In genomic region chr22:42992886-42993479, GRCh38 we compare ENCODE assay signal across 23 cellular contexts. TPM values are rescaled to one million over a fixed set of nuclear protein-coding genes. Genes with fewer than 3 reads are reported as not detected.
DNase-seq lines count a peak whose midpoint lies in the region; ATAC-seq, FAIRE-seq and TF ChIP-seq lines count a peak whose summit lies in the region.
"Had no signal": no experiment of that assay in that cellular context is flagged by ENCODE, and none has a peak within 500 bp of the region (broad histone marks: within the 10 kb centered on the region; RNA-seq: fewer than 3 reads in every experiment).

No MANE protein-coding gene starts in this region.

- FAIRE-seq in astrocyte (lab: Jason Lieb, UNC) = no peak
- FAIRE-seq: D721Med had no signal

- H3K9me2 ChIP-seq in GM23248 (ENCODE audit: insufficient read depth) = no peaks in the 10 kb centered on the region

- H3K36me3 ChIP-seq in GM23248 (ENCODE audit: low read depth) = no peaks in the 10 kb centered on the region
- no peaks in the 10 kb centered on the region for H3K36me3 ChIP-seq in astrocyte (ENCODE audit: insufficient read depth, low read length)
- peaks cover 5% of the 10 kb centered on the region for H3K36me3 ChIP-seq in mucosa of stomach (ENCODE audit: control insufficient read depth, insufficient read depth, low read length)
- H3K36me3 ChIP-seq in thoracic aorta = no peaks in the 10 kb centered on the region
- H3K36me3 ChIP-seq: Peyer's patch, tibial nerve had no signal

- TF ChIP-seq CTCF in astrocyte (IDR thresholded peaks at IDR 0.05; ENCODE audit: insufficient read depth, low read depth, low read length) = no peak
- no peak for TF ChIP-seq CTCF in thoracic aorta (IDR thresholded peaks at IDR 0.05)

- H3K27ac Mint-ChIP-seq in astrocyte (ENCODE audit: unreplicated experiment) = peak overlapping the region; percentile 41

- H3K4me2 ChIP-seq in GM23248 (ENCODE audit: unreplicated experiment) (peak overlapping the region; percentile 87), astrocyte (ENCODE audit: low read length) (no peak overlapping the region)

- H3K27me3 Mint-ChIP-seq in astrocyte (ENCODE audit: low read depth, unreplicated experiment) = no peaks in the 10 kb centered on the region

- no peak overlapping the region for H2AFZ ChIP-seq in GM23248
- no peak overlapping the region for H2AFZ ChIP-seq in astrocyte (ENCODE audit: low read depth, low read length)

- H3K9ac ChIP-seq in GM23248 = peak overlapping the region; percentile 80
- no peak overlapping the region for H3K9ac ChIP-seq in astrocyte (ENCODE audit: low read length)
- peak overlapping the region; percentile 71 for H3K9ac ChIP-seq in mucosa of stomach (ENCODE audit: low read length)

- no peaks in the 10 kb centered on the region for H3K9me3 Mint-ChIP-seq in astrocyte (ENCODE audit: unreplicated experiment)
- H3K9me3 Mint-ChIP-seq: activated naive CD4-positive, alpha-beta T cell treated with anti-CD3 and anti-CD28 coated beads, Interleukin-2, amount 50 U/mL, for 72 hours; mesothelial cell of epicardium; stimulated activated effector memory CD8-positive, alpha-beta T cell treated with anti-CD3 and anti-CD28 coated beads, Interleukin-12 subunit alpha, Interleukin-12 subunit beta, amount 100 ng/mL, for 72 hours had no signal

- H3K36me3 Mint-ChIP-seq in astrocyte (ENCODE audit: low read depth, unreplicated experiment) = peaks cover 1% of the 10 kb centered on the region

- no peak for ATAC-seq in thoracic aorta (ENCODE audit: insufficient number of reproducible peaks, low FRiP score, low read depth)
- no peak for ATAC-seq in HG02571 (IDR thresholded peaks at IDR 0.05; ENCODE audit: unreplicated experiment)
- ATAC-seq in Right ventricle myocardium superior (ENCODE audit: poor library complexity) = no peak
- ATAC-seq: activated naive CD4-positive, alpha-beta T cell treated with anti-CD3 and anti-CD28 coated beads, Interleukin-2, amount 50 U/mL, for 72 hours; SK-N-SH treated with all-trans-retinoic acid at 6 μM for 48 hours; stimulated activated effector memory CD8-positive, alpha-beta T cell treated with anti-CD3 and anti-CD28 coated beads, Interleukin-12 subunit alpha, Interleukin-12 subunit beta, amount 100 ng/mL, for 72 hours had no signal

- H4K20me1 ChIP-seq in GM23248 (ENCODE audit: insufficient read depth) (no peaks in the 10 kb centered on the region), astrocyte (ENCODE audit: insufficient read depth, low read length) (peaks cover 43% of the 10 kb centered on the region)

- intact Hi-C loops in Right ventricle myocardium superior (cut with DNase I) = no loop called here

- peaks cover 58% of the 10 kb centered on the region for H3K4me1 Mint-ChIP-seq in astrocyte (ENCODE audit: low read depth, unreplicated experiment)

- peaks cover 72% of the 10 kb centered on the region for H3F3A ChIP-seq in GM23248 (ENCODE audit: insufficient read depth)

- H3K4me1 ChIP-seq in GM23248 (ENCODE audit: insufficient read depth) (peaks cover 89% of the 10 kb centered on the region), astrocyte (ENCODE audit: insufficient read depth, low read length) (peaks cover 47% of the 10 kb centered on the region), mucosa of stomach (ENCODE audit: control insufficient read depth, insufficient read depth, low read length) (peaks cover 64% of the 10 kb centered on the region), thoracic aorta (ENCODE audit: control insufficient read depth in 1 of 2, low read depth in 2 of 2) (peaks cover 56 to 96% of the 10 kb centered on the region in 2 donors)

- H3K4me3 Mint-ChIP-seq in astrocyte (ENCODE audit: unreplicated experiment) = no peak overlapping the region
- H3K4me3 Mint-ChIP-seq: mesothelial cell of epicardium; stimulated activated effector memory CD8-positive, alpha-beta T cell treated with anti-CD3 and anti-CD28 coated beads, Interleukin-12 subunit alpha, Interleukin-12 subunit beta, amount 100 ng/mL, for 72 hours had no signal

- peak overlapping the region; percentile 61; the same call in 1 of the 2 replicates for H3K4me3 ChIP-seq in GM23248
- no peak overlapping the region for H3K4me3 ChIP-seq in astrocyte (ENCODE audit: insufficient read depth, low read depth, low read length)
- H3K4me3 ChIP-seq in mucosa of stomach (ENCODE audit: low read length) = peak overlapping the region; percentile 44
- H3K4me3 ChIP-seq in thoracic aorta = peak overlapping the region; percentile 70
- H3K4me3 ChIP-seq: dorsolateral prefrontal cortex, tibial nerve had no signal

- no peaks in the 10 kb centered on the region for H3K9me3 ChIP-seq in GM23248 (ENCODE audit: low read depth)
- no peaks in the 10 kb centered on the region for H3K9me3 ChIP-seq in astrocyte (ENCODE audit: insufficient read depth, low read depth, low read length)
- no peaks in the 10 kb centered on the region for H3K9me3 ChIP-seq in mucosa of stomach (ENCODE audit: control insufficient read depth, low read length)
- H3K9me3 ChIP-seq in thoracic aorta = no peaks in the 10 kb centered on the region
- H3K9me3 ChIP-seq: Peyer's patch, tibial nerve had no signal

- H3K79me2 ChIP-seq in GM23248 (ENCODE audit: insufficient read depth) (peaks cover 90% of the 10 kb centered on the region), astrocyte (ENCODE audit: insufficient read depth, low read length) (peaks cover 90% of the 10 kb centered on the region)

- WGBS in GM23248 (ENCODE audit: low coverage in 1 of 2, low lambda C conversion rate in 2 of 2, missing lambda C conversion rate in 2 of 2), 2 experiments = 92 to 93% methylated on average over 9 of the region's 9 CpGs

- H3K27ac ChIP-seq in GM23248 (peak overlapping the region; percentile 93), astrocyte (ENCODE audit: low read depth, low read length) (no peak overlapping the region), thoracic aorta (peak overlapping the region; percentile 94 to 95)

- no peaks in the 10 kb centered on the region for H3K27me3 ChIP-seq in GM23248 (replicated peaks; ENCODE audit: insufficient read depth)
- H3K27me3 ChIP-seq in astrocyte (ENCODE audit: insufficient read depth, low read length) = no peaks in the 10 kb centered on the region
- H3K27me3 ChIP-seq in mucosa of stomach (ENCODE audit: control insufficient read depth, insufficient read depth, low read length) = no peaks in the 10 kb centered on the region
- no peaks in the 10 kb centered on the region for H3K27me3 ChIP-seq in thoracic aorta (replicated peaks; ENCODE audit: insufficient read depth)
- H3K27me3 ChIP-seq: dorsolateral prefrontal cortex, Peyer's patch, tibial nerve had no signal

- in situ Hi-C loops in GM23248 (cut with MboI) = no loop called here

- no peak for DNase-seq in GM23248
- DNase-seq in astrocyte (ENCODE audit: low read depth) = no peak
- no peak for DNase-seq in thoracic aorta (ENCODE audit: low spot score)
- DNase-seq in RKO (ENCODE audit: low spot score) = no peak
- no peak for DNase-seq in Right ventricle myocardium superior
- no peak for DNase-seq in stimulated activated CD8-positive, alpha-beta memory T cell treated with anti-CD3 and anti-CD28 coated beads, Interleukin-4, amount 100 ng/mL, for 48 hours
- DNase-seq: activated CD4-positive, CD25-positive, alpha-beta regulatory T cell treated with anti-CD3 and anti-CD28 coated beads, Interleukin-2, amount 50 U/mL, for 72 hours; activated CD8-positive, alpha-beta memory T cell treated with anti-CD3 and anti-CD28 coated beads for 24 hours; dorsolateral prefrontal cortex; foreskin melanocyte; H7; NCI-H187 treated with DMSO at 0.1 percent for 48 hours; NCI-H226; retina had no signal

RNA-seq across cellular contexts. Expression of gene PACSIN2, which starts 22.0 kb away (rescaled TPM):
- total RNA-seq in GM23248 (2014; rRNA removed; shearing (Covaris generic)) = 35.5 and 43.7 TPM in 2 replicates
- polyA plus RNA-seq in GM23248 (2016; fragmentation: Nextera tagmentation; extraction: Ambion mirVana) = 36.0 and 36.5 TPM in 2 replicates
- total RNA-seq in astrocyte (84.1 and 87.8 TPM in 2 replicates), thoracic aorta (100 to 1,000 TPM; 135 to 155 TPM), Right ventricle myocardium superior (60.2 TPM)
